In genomic region chr5:10329808-10330481, GRCh38 we compare ENCODE assay signal across 11 cellular contexts. TPM values are rescaled to one million over a fixed set of nuclear protein-coding genes. Genes with fewer than 3 reads are reported as not detected.
DNase-seq lines count a peak whose midpoint lies in the region; ATAC-seq and TF ChIP-seq lines count a peak whose summit lies in the region.
"Had no signal": no experiment of that assay in that cellular context is flagged by ENCODE, and none has a peak within 500 bp of the region (broad histone marks: within the 10 kb centered on the region; RNA-seq: fewer than 3 reads in every experiment).

No MANE protein-coding gene starts in this region.

- H3K4me3 Mint-ChIP-seq in Caco-2 (ENCODE audit: unreplicated experiment): no peak overlapping the region

- no peaks in the 10 kb centered on the region for H3K36me3 Mint-ChIP-seq in Caco-2 (ENCODE audit: insufficient read depth, unreplicated experiment)

- ATAC-seq in sciatic nerve (peak; percentile 85), HG03135 (IDR thresholded peaks at IDR 0.05; ENCODE audit: unreplicated experiment) (no peak)

- CTCF ChIA-PET in Caco-2 (lab: Charles Lee): interaction anchor here (0.6 kb wide), 1 partner anchor 14 kb away, joined by 4 read pairs; no protein-coding TSS in a partner anchor

- DNase-seq in SK-N-MC (ENCODE audit: low read depth, low spot score) (no peak), foreskin fibroblast (peak; percentile 87 to 93), sciatic nerve (ENCODE audit: low spot score) (peak; percentile 57), putamen (ENCODE audit: low spot score) (no peak), NAMALWA (ENCODE audit: low spot score) (no peak), Caco-2 (no peak)
- DNase-seq: cerebellar nuclear complex; COR-L47; stimulated activated naive CD4-positive, alpha-beta T cell had no signal

- H3K36me3 ChIP-seq in SK-N-MC (ENCODE audit: insufficient read depth, low read length): no peaks in the 10 kb centered on the region
- H3K36me3 ChIP-seq in Caco-2 (ENCODE audit: control insufficient read depth, insufficient read depth, low read length): no peaks in the 10 kb centered on the region

- H3K27me3 ChIP-seq in Caco-2 (replicated peaks; ENCODE audit: control insufficient read depth, insufficient read depth, low read length): no peaks in the 10 kb centered on the region

- H3K9ac ChIP-seq in SK-N-MC (ENCODE audit: insufficient read length): no peak overlapping the region

- H3K27ac ChIP-seq in C4-2B: peak overlapping the region; percentile 41; the same call in 1 of the 2 replicates
- H3K27ac ChIP-seq in SK-N-MC: peak overlapping the region; percentile 61

- no peaks in the 10 kb centered on the region for H3K27me3 Mint-ChIP-seq in Caco-2 (ENCODE audit: insufficient read depth, unreplicated experiment)

- POLR2A ChIA-PET in Caco-2 (lab: Charles Lee): no interaction called here

- H3K4me1 Mint-ChIP-seq in Caco-2 (ENCODE audit: low read depth, unreplicated experiment): peaks cover 13% of the 10 kb centered on the region

- peak overlapping the region; percentile 30; the same call in 1 of the 2 replicates for H3K4me3 ChIP-seq in SK-N-MC
- H3K4me3 ChIP-seq in foreskin fibroblast (ENCODE audit: low read depth in 1 of 2, low read length in 2 of 2): no peak overlapping the region
- no peak overlapping the region for H3K4me3 ChIP-seq in Caco-2 (ENCODE audit: low read depth, low read length)

- H3K9me3 ChIP-seq in SK-N-MC (ENCODE audit: low read depth, low read length) (no peaks in the 10 kb centered on the region), Caco-2 (no peaks in the 10 kb centered on the region)

- H3K27ac Mint-ChIP-seq in Caco-2 (ENCODE audit: unreplicated experiment): no peak overlapping the region

- H3K4me1 ChIP-seq in Caco-2: no peaks in the 10 kb centered on the region

- intact Hi-C loops in sciatic nerve (cut with DNase I) (no loop called here), Caco-2 (cut with micrococcal nuclease; ENCODE audit: unreplicated experiment) (no loop called here)

- H3K9me3 Mint-ChIP-seq in Caco-2 (ENCODE audit: unreplicated experiment): no peaks in the 10 kb centered on the region

- no TSS peak for BruUV-seq in Caco-2 (replicated peaks; lab: Mats Ljungman, UMichigan)

- TF ChIP-seq CTCF in C4-2B (conservative IDR thresholded peaks at IDR 0.05) (no peak), foreskin fibroblast (IDR thresholded peaks at IDR 0.05; ENCODE audit: low read depth, low read length) (no peak), Caco-2 (IDR thresholded peaks at IDR 0.05; ENCODE audit: insufficient read depth in 1 of 2, low read depth in 1 of 2, low read length in 1 of 2, severe bottlenecking in 1 of 2, unreplicated experiment in 1 of 2) (no peak)

RNA-seq across cellular contexts. Expression of gene CMBL, which starts 22.2 kb away (rescaled TPM):
- total RNA-seq in sciatic nerve: 17.5 TPM
- total RNA-seq in Caco-2 (2022): 16.5 and 18.4 TPM in 2 replicates

RNA-seq across cellular contexts. Expression of gene MARCHF6, which starts 23.6 kb away (rescaled TPM):
- total RNA-seq in sciatic nerve (174 TPM), Caco-2 (2022) (111 and 123 TPM in 2 replicates)

Comparison
In these comparisons a context has a peak if more than half of its experiments do, and no peak if none do; other contexts are left out.
1. DNase-seq: peak in foreskin fibroblast (2 of 2) and sciatic nerve (single experiment); none in SK-N-MC (single experiment), putamen (single experiment), NAMALWA (single experiment) and Caco-2 (0 of 2).